In genomic region chr17:49901460-49902331, GRCh38 we compare ENCODE assay signal across 1 cellular context.
TF ChIP-seq lines count a peak whose summit lies in the region.

No MANE protein-coding gene starts in this region.

TF ChIP-seq in HepG2, 621 proteins besides CTCF, POLR2A, EP300 and RAD21 (continued from another document):
- TF ChIP-seq ZNF792 (CRISPR knock-in tag; IDR thresholded peaks at IDR 0.05) = 0 out of 2 replicates have a peak, but pooled peaks have one; percentile 29
- no peak for TF ChIP-seq ATF7 (IDR thresholded peaks at IDR 0.05)
- no peak for TF ChIP-seq ATF7 (CRISPR knock-in tag; IDR thresholded peaks at IDR 0.05)
- TF ChIP-seq, protein P1, sequence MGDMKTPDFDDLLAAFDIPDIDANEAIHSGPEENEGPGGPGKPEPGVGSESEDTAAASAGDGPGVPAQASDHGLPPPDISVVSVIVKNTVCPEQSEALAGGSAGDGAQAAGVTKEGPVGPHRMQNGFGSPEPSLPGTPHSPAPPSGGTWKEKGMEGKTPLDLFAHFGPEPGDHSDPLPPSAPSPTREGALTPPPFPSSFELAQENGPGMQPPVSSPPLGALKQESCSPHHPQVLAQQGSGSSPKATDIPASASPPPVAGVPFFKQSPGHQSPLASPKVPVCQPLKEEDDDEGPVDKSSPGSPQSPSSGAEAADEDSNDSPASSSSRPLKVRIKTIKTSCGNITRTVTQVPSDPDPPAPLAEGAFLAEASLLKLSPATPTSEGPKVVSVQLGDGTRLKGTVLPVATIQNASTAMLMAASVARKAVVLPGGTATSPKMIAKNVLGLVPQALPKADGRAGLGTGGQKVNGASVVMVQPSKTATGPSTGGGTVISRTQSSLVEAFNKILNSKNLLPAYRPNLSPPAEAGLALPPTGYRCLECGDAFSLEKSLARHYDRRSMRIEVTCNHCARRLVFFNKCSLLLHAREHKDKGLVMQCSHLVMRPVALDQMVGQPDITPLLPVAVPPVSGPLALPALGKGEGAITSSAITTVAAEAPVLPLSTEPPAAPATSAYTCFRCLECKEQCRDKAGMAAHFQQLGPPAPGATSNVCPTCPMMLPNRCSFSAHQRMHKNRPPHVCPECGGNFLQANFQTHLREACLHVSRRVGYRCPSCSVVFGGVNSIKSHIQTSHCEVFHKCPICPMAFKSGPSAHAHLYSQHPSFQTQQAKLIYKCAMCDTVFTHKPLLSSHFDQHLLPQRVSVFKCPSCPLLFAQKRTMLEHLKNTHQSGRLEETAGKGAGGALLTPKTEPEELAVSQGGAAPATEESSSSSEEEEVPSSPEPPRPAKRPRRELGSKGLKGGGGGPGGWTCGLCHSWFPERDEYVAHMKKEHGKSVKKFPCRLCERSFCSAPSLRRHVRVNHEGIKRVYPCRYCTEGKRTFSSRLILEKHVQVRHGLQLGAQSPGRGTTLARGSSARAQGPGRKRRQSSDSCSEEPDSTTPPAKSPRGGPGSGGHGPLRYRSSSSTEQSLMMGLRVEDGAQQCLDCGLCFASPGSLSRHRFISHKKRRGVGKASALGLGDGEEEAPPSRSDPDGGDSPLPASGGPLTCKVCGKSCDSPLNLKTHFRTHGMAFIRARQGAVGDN (CRISPR knock-in tag; IDR thresholded peaks at IDR 0.05) = peak; percentile 59
- TF ChIP-seq TEAD2 (CRISPR knock-in tag; IDR thresholded peaks at IDR 0.05) = no peak
- no peak for TF ChIP-seq ZNF790 (CRISPR knock-in tag; IDR thresholded peaks at IDR 0.05; ENCODE audit: borderline replicate concordance)
- TF ChIP-seq, protein P2, sequence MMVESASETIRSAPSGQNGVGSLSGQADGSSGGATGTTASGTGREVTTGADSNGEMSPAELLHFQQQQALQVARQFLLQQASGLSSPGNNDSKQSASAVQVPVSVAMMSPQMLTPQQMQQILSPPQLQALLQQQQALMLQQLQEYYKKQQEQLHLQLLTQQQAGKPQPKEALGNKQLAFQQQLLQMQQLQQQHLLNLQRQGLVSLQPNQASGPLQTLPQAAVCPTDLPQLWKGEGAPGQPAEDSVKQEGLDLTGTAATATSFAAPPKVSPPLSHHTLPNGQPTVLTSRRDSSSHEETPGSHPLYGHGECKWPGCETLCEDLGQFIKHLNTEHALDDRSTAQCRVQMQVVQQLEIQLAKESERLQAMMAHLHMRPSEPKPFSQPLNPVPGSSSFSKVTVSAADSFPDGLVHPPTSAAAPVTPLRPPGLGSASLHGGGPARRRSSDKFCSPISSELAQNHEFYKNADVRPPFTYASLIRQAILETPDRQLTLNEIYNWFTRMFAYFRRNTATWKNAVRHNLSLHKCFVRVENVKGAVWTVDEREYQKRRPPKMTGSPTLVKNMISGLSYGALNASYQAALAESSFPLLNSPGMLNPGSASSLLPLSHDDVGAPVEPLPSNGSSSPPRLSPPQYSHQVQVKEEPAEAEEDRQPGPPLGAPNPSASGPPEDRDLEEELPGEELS (CRISPR knock-in tag; IDR thresholded peaks at IDR 0.05) = 0 out of 2 replicates have a peak, but pooled peaks have one; percentile 21
- no peak for TF ChIP-seq ZNF446 (CRISPR knock-in tag; IDR thresholded peaks at IDR 0.05)
- no peak for TF ChIP-seq HNRNPK (IDR thresholded peaks at IDR 0.05; ENCODE audit: low read depth, low read length, poor library complexity, severe bottlenecking)
- TF ChIP-seq MBD4 (IDR thresholded peaks at IDR 0.05; ENCODE audit: borderline replicate concordance, low read length) = no peak
- TF ChIP-seq RARA (CRISPR knock-in tag; IDR thresholded peaks at IDR 0.05) = 0 out of 2 replicates have a peak, but pooled peaks have one; percentile 29
- no peak for TF ChIP-seq GABPA (IDR thresholded peaks at IDR 0.05; ENCODE audit: low read depth, low read length)
- TF ChIP-seq GABPA (CRISPR knock-in tag; IDR thresholded peaks at IDR 0.05; ENCODE audit: low read depth) = peak; percentile 67
- TF ChIP-seq ZNF331 (CRISPR knock-in tag; IDR thresholded peaks at IDR 0.05) = no peak
- TF ChIP-seq HCFC1 (IDR thresholded peaks at IDR 0.05; ENCODE audit: low read depth, low read length) = no peak
- no peak for TF ChIP-seq ZNF574 (CRISPR knock-in tag; IDR thresholded peaks at IDR 0.05)
TF ChIP-seq in HepG2: peak in this region for 44.
